In genomic region chr10:109968954-109969644, GRCh38 we compare ENCODE assay signal across 16 cellular contexts. TPM values are rescaled to one million over a fixed set of nuclear protein-coding genes. Genes with fewer than 3 reads are reported as not detected.
A peak's percentile ranks its signal among the peaks of the same experiment; 100 is the strongest.
DNase-seq lines count a peak whose midpoint lies in the region; ATAC-seq and TF ChIP-seq lines count a peak whose summit lies in the region.
"Had no signal": no experiment of that assay in that cellular context is flagged by ENCODE, and none has a peak within 500 bp of the region (broad histone marks: within the 10 kb centered on the region; RNA-seq: fewer than 3 reads in every experiment).

No MANE protein-coding gene starts in this region.

- no peaks in the 10 kb centered on the region for H3K36me3 Mint-ChIP-seq in chondrocyte (ENCODE audit: low read depth)
- H3K36me3 Mint-ChIP-seq in activated CD8-positive, alpha-beta T cell treated with anti-CD3 and anti-CD28 coated beads for 36 hours (ENCODE audit: low read depth), result no peaks in the 10 kb centered on the region
- H3K36me3 Mint-ChIP-seq: naive B cell had no signal

- H3K27me3 Mint-ChIP-seq in chondrocyte (ENCODE audit: low read depth), result no peaks in the 10 kb centered on the region
- peaks cover 2% of the 10 kb centered on the region for H3K27me3 Mint-ChIP-seq in activated CD8-positive, alpha-beta T cell treated with anti-CD3 and anti-CD28 coated beads for 36 hours

- no peak for TF ChIP-seq CTCF in IMR-90 (conservative IDR thresholded peaks at IDR 0.05; ENCODE audit: low read depth, low read length)
- TF ChIP-seq CTCF in chondrocyte (IDR thresholded peaks at IDR 0.05), result no peak
- TF ChIP-seq CTCF in activated CD8-positive, alpha-beta T cell treated with anti-CD3 and anti-CD28 coated beads for 36 hours (IDR thresholded peaks at IDR 0.05), result no peak

- no peak overlapping the region for H3K4me3 Mint-ChIP-seq in chondrocyte (ENCODE audit: unreplicated experiment)
- H3K4me3 Mint-ChIP-seq in activated CD8-positive, alpha-beta T cell treated with anti-CD3 and anti-CD28 coated beads for 36 hours, result no peak overlapping the region
- H3K4me3 Mint-ChIP-seq: naive B cell had no signal

- H3K27me3 ChIP-seq in IMR-90 (ENCODE audit: control insufficient read depth, insufficient read depth, low read length) (no peaks in the 10 kb centered on the region), trophoblast cell (ENCODE audit: insufficient read depth, low read length) (no peaks in the 10 kb centered on the region)
- H3K27me3 ChIP-seq: sigmoid colon had no signal

- dilution Hi-C loops in IMR-90 (cut with HindIII; ENCODE audit: low sequenced_read_pairs, unreplicated experiment), result no loop called here

- no peak overlapping the region for H2BK5ac ChIP-seq in IMR-90 (ENCODE audit: low read depth, low read length, poor library complexity, severe bottlenecking)
- H2BK5ac ChIP-seq in trophoblast cell (ENCODE audit: low read depth, low read length, poor library complexity), result no peak overlapping the region

- peaks cover 4% of the 10 kb centered on the region for H4K20me1 ChIP-seq in IMR-90 (ENCODE audit: insufficient read depth, low read length)

- H2BK12ac ChIP-seq in trophoblast cell (ENCODE audit: low read length), result peak overlapping the region; percentile 14

- no peak overlapping the region for H4K12ac ChIP-seq in trophoblast cell (ENCODE audit: low read depth, low read length)

- H3K18ac ChIP-seq in IMR-90 (ENCODE audit: low read depth, low read length) (peak overlapping the region; percentile 5; the same call in 1 of the 2 replicates), trophoblast cell (ENCODE audit: low read length) (no peak overlapping the region)

- WGBS in IMR-90 (ENCODE audit: extremely low coverage in 2 of 2, insufficient read length in 1 of 2), 2 experiments, result 97% methylated on average over 5 of the region's 14 CpGs; no CpG with 5 or more reads in 1 of the 2 experiments
- WGBS in trophoblast cell (ENCODE audit: extremely low coverage, insufficient coverage, insufficient read length), result no CpG with 5 or more reads among the region's 14 CpGs

- TF ChIP-seq RAD21 in IMR-90 (IDR thresholded peaks at IDR 0.05; ENCODE audit: low read length), result no peak

- H2AK5ac ChIP-seq in IMR-90 (ENCODE audit: low read depth, low read length) (peak overlapping the region; percentile 79), trophoblast cell (ENCODE audit: low read length) (no peak overlapping the region)

- intact Hi-C loops in IMR-90 (cut with micrococcal nuclease), result loop anchor here (5.0 kb wide), 1 partner anchor 82 kb away; no protein-coding TSS in a partner anchor
- intact Hi-C loops in activated CD8-positive, alpha-beta T cell treated with anti-CD3 and anti-CD28 coated beads for 36 hours (cut with micrococcal nuclease), result no loop called here

- peak overlapping the region; percentile 85 for H2BK20ac ChIP-seq in IMR-90 (ENCODE audit: low read depth, low read length)

- H3K9me3 Mint-ChIP-seq in chondrocyte (ENCODE audit: low read depth), result no peaks in the 10 kb centered on the region
- no peaks in the 10 kb centered on the region for H3K9me3 Mint-ChIP-seq in activated CD8-positive, alpha-beta T cell treated with anti-CD3 and anti-CD28 coated beads for 36 hours
- H3K9me3 Mint-ChIP-seq: activated T-helper 2 cell treated with anti-CD3 and anti-CD28 coated beads, Interferon-gamma antibody, Interleukin-2, Interleukin-4, amounts not matched to agents 10 μg/mL and 5 μg/mL and 100 μg/mL, durations not matched to agents 14 hours and 24 hours and 36 hours; naive B cell had no signal

- POLR2A ChIA-PET in IMR-90 (lab: Charles Lee; ENCODE audit: unreplicated experiment), result interaction anchor here (0.6 kb wide), 1 partner anchor 37 kb away, joined by 3 read pairs; no protein-coding TSS in a partner anchor
- POLR2A ChIA-PET in activated CD8-positive, alpha-beta T cell treated with anti-CD3 and anti-CD28 coated beads for 36 hours (lab: Charles Lee), result interaction anchor here (0.6 to 0.9 kb wide), 2 partner anchors 8 to 29 kb away, joined by 3 to 4 read pairs; no protein-coding TSS in a partner anchor

- H3K9me1 ChIP-seq in IMR-90 (ENCODE audit: insufficient read depth, low read length), result peaks cover 9% of the 10 kb centered on the region; the same call in 1 of the 2 replicates

- peaks cover 0 to 2% of the 10 kb centered on the region in 2 experiments; a peak in 1 of 4 replicates for H3K79me1 ChIP-seq in IMR-90 (ENCODE audit: low read depth in 1 of 2, low read length in 2 of 2)
- H3K79me1 ChIP-seq in trophoblast cell (ENCODE audit: low read length), result peaks cover 3% of the 10 kb centered on the region

- H4K91ac ChIP-seq in IMR-90 (ENCODE audit: insufficient read depth, low read depth, low read length) (peak overlapping the region; percentile 62; the same call in 1 of the 2 replicates), trophoblast cell (ENCODE audit: low read depth, low read length) (no peak overlapping the region)

- CTCF ChIA-PET in IMR-90 (lab: Yijun Ruan, JAX), result interaction anchor here (1.4 kb wide), 1 partner anchor 85 kb away, joined by 8 read pairs; no protein-coding TSS in a partner anchor
- CTCF ChIA-PET in activated CD8-positive, alpha-beta T cell treated with anti-CD3 and anti-CD28 coated beads for 36 hours (lab: Charles Lee), result interaction anchor here (1.3 to 3.8 kb wide), 4 partner anchors 9 to 85 kb away, joined by 4 to 27 read pairs (median 12); no protein-coding TSS in a partner anchor

- no peaks in the 10 kb centered on the region for H3K79me2 ChIP-seq in trophoblast cell (ENCODE audit: control insufficient read depth, insufficient read depth, low read length, poor library complexity)

- peak overlapping the region; percentile 26; the same call in 1 of the 2 replicates for H4K5ac ChIP-seq in IMR-90 (ENCODE audit: low read depth, low read length)

- H3K27ac ChIP-seq in IMR-90 (ENCODE audit: insufficient read depth, low read length) (peak overlapping the region; percentile 10), trophoblast cell (ENCODE audit: low read depth, low read length) (no peak overlapping the region)

- H2BK15ac ChIP-seq in IMR-90 (ENCODE audit: low read depth, low read length), result peak overlapping the region; percentile 62; the same call in 1 of the 3 replicates

- DNase-seq in IMR-90, result no peak
- no peak for DNase-seq in chondrocyte (ENCODE audit: low spot score)
- peak; percentile 49 for DNase-seq in iris pigment epithelial cell (ENCODE audit: low read depth)
- DNase-seq in trophoblast cell, result no peak
- no peak for DNase-seq in KBM-7
- DNase-seq in OCI-M1 (lab: John Stamatoyannopoulos, UW), result no peak
- DNase-seq in activated CD8-positive, alpha-beta T cell treated with anti-CD3 and anti-CD28 coated beads for 36 hours, result no peak
- DNase-seq: Calu3; effector CD4-positive, alpha-beta T cell; naive B cell; NCI-H82; sigmoid colon; stimulated activated CD4-positive, alpha-beta T cell treated with anti-CD3 and anti-CD28 coated beads, Interleukin-4, amount 100 ng/mL, for 24 hours; T-helper 2 cell had no signal

- H3K4ac ChIP-seq in IMR-90 (ENCODE audit: low read depth, low read length) (peak overlapping the region; percentile 72), trophoblast cell (ENCODE audit: low read depth, low read length) (no peak overlapping the region)

- H3K23ac ChIP-seq in IMR-90 (ENCODE audit: low read depth, low read length), result peak overlapping the region; percentile 71; the same call in 1 of the 2 replicates
- no peak overlapping the region for H3K23ac ChIP-seq in trophoblast cell (ENCODE audit: low read length)

- H3K14ac ChIP-seq in IMR-90 (replicated peaks; ENCODE audit: low read depth, low read length) (peak overlapping the region; percentile 54), trophoblast cell (ENCODE audit: low read length) (no peak overlapping the region)

- TF ChIP-seq POLR2A in IMR-90 (IDR thresholded peaks at IDR 0.05; ENCODE audit: low read depth, low read length), result no peak

- H3K36me3 ChIP-seq in IMR-90 (ENCODE audit: control insufficient read depth, insufficient read depth, low read length), result no peaks in the 10 kb centered on the region
- no peaks in the 10 kb centered on the region for H3K36me3 ChIP-seq in trophoblast cell (ENCODE audit: control insufficient read depth in 1 of 2, insufficient read depth in 2 of 2, low read length in 2 of 2)
- H3K36me3 ChIP-seq: sigmoid colon had no signal

- H2BK120ac ChIP-seq in IMR-90 (ENCODE audit: low read depth, low read length) (peak overlapping the region; percentile 82), trophoblast cell (ENCODE audit: insufficient read depth, low read length, poor library complexity) (no peak overlapping the region)

- H3K9me3 ChIP-seq in IMR-90 (ENCODE audit: control insufficient read depth, insufficient read depth, low read length) (no peaks in the 10 kb centered on the region), trophoblast cell (ENCODE audit: insufficient read depth, low read depth, low read length) (no peaks in the 10 kb centered on the region)
- H3K9me3 ChIP-seq: sigmoid colon had no signal

- H3K4me1 ChIP-seq in IMR-90 (ENCODE audit: control insufficient read depth, insufficient read depth, low read length) (peaks cover 21% of the 10 kb centered on the region), trophoblast cell (ENCODE audit: control insufficient read depth in 1 of 2, insufficient read depth in 2 of 2, low read length in 2 of 2) (peaks cover 3 to 8% of the 10 kb centered on the region in 2 experiments)

- H3K4me2 ChIP-seq in IMR-90 (ENCODE audit: low read depth, low read length) (no peak overlapping the region), trophoblast cell (ENCODE audit: low read length) (no peak overlapping the region)

- H4K8ac ChIP-seq in IMR-90 (ENCODE audit: low read depth in 2 of 2, low read length in 2 of 2), result peak overlapping the region; percentile 39 to 52; a peak in 2 of 4 replicates
- H4K8ac ChIP-seq in trophoblast cell (ENCODE audit: low read depth, low read length), result no peak overlapping the region

- peaks cover 47% of the 10 kb centered on the region for H3K4me1 Mint-ChIP-seq in chondrocyte (ENCODE audit: low read depth)
- H3K4me1 Mint-ChIP-seq in activated CD8-positive, alpha-beta T cell treated with anti-CD3 and anti-CD28 coated beads for 36 hours (ENCODE audit: low read depth), result no peaks in the 10 kb centered on the region
- H3K4me1 Mint-ChIP-seq: naive B cell had no signal

- no peak overlapping the region for H2AK9ac ChIP-seq in IMR-90 (replicated peaks; ENCODE audit: low read depth, low read length, poor library complexity)

- H3K9ac ChIP-seq in IMR-90 (ENCODE audit: low read depth, low read length), result no peak overlapping the region
- H3K9ac ChIP-seq in trophoblast cell (ENCODE audit: low read length), result no peak overlapping the region

- ATAC-seq in IMR-90 (ENCODE audit: low read depth), result no peak
- no peak for ATAC-seq in GM21367 (IDR thresholded peaks at IDR 0.05; ENCODE audit: unreplicated experiment)
- ATAC-seq in activated CD8-positive, alpha-beta T cell treated with anti-CD3 and anti-CD28 coated beads for 36 hours, result no peak

- peak overlapping the region; percentile 15 for H3K27ac Mint-ChIP-seq in chondrocyte (ENCODE audit: unreplicated experiment)
- no peak overlapping the region for H3K27ac Mint-ChIP-seq in activated CD8-positive, alpha-beta T cell treated with anti-CD3 and anti-CD28 coated beads for 36 hours
- H3K27ac Mint-ChIP-seq: activated T-helper 2 cell treated with anti-CD3 and anti-CD28 coated beads, Interferon-gamma antibody, Interleukin-2, Interleukin-4, amounts not matched to agents 10 μg/mL and 5 μg/mL and 100 μg/mL, durations not matched to agents 14 hours and 24 hours and 36 hours; naive B cell had no signal

- H3K4me3 ChIP-seq in IMR-90 (ENCODE audit: insufficient read depth, low read depth, low read length) (no peak overlapping the region), trophoblast cell (ENCODE audit: low read depth, low read length) (no peak overlapping the region)
- H3K4me3 ChIP-seq: sigmoid colon had no signal

- in situ Hi-C loops in IMR-90 (cut with MboI; ENCODE audit: low sequenced_read_pairs) (no loop called here), KBM-7 (cut with MboI; ENCODE audit: low pct_unique_long_range_greater_than_20kb, low sequenced_read_pairs) (no loop called here)

- peak overlapping the region; percentile 40 for H2AFZ ChIP-seq in IMR-90 (replicated peaks; ENCODE audit: low read length, poor library complexity)
- no peak overlapping the region for H2AFZ ChIP-seq in trophoblast cell (ENCODE audit: insufficient read depth, low read length, poor library complexity)

- peak overlapping the region; percentile 26; the same call in 1 of the 2 replicates for H3K56ac ChIP-seq in IMR-90 (ENCODE audit: extremely low read depth, insufficient read depth, low read length)

- BruUV-seq in IMR-90 (replicated peaks; lab: Mats Ljungman, UMichigan), result no TSS peak

RNA-seq across cellular contexts. Expression of gene ADD3, which starts 38.7 kb away (rescaled TPM):
- 137 and 212 TPM in 2 replicates for total RNA-seq in IMR-90 (2012; rRNA removed)
- polyA plus RNA-seq in IMR-90 (2012; rRNA removed), result 138 and 153 TPM in 2 replicates
- polyA plus RNA-seq in IMR-90 (2012; cell fraction: cytosol; rRNA removed), result 10.8 and 15.8 TPM in 2 replicates
- 20.6 and 239 TPM in 2 replicates for polyA plus RNA-seq in IMR-90 (2012; cell fraction: nucleus; rRNA removed; ENCODE audit: low replicate concordance)
- total RNA-seq in chondrocyte, result 75.1 to 135 TPM (median 80.8 TPM) in 3 replicates
- polyA plus RNA-seq in trophoblast cell (2013), result 62.9 and 91.7 TPM in 2 replicates
- 10 to 100 TPM; 66.8 to 77.0 TPM for total RNA-seq in activated CD8-positive, alpha-beta T cell treated with anti-CD3 and anti-CD28 coated beads for 36 hours

RNA-seq across cellular contexts. Expression of gene XPNPEP1, which starts 45.8 kb away (rescaled TPM):
- total RNA-seq in IMR-90 (2012; rRNA removed), result 136 and 164 TPM in 2 replicates
- polyA plus RNA-seq in IMR-90 (2012; rRNA removed), result 311 and 378 TPM in 2 replicates
- 71.3 and 117 TPM in 2 replicates for polyA plus RNA-seq in IMR-90 (2012; cell fraction: cytosol; rRNA removed)
- 84.0 and 137 TPM in 2 replicates for polyA plus RNA-seq in IMR-90 (2012; cell fraction: nucleus; rRNA removed; ENCODE audit: low replicate concordance)
- 79.8 to 95.7 TPM (median 80.6 TPM) in 3 replicates for total RNA-seq in chondrocyte
- polyA plus RNA-seq in trophoblast cell (2013), result 48.2 and 48.7 TPM in 2 replicates
- 10 to 100 TPM; 96.5 to 97.0 TPM for total RNA-seq in activated CD8-positive, alpha-beta T cell treated with anti-CD3 and anti-CD28 coated beads for 36 hours
